1 cellular context compared by ENCODE assay signal in the genomic region with DNA sequence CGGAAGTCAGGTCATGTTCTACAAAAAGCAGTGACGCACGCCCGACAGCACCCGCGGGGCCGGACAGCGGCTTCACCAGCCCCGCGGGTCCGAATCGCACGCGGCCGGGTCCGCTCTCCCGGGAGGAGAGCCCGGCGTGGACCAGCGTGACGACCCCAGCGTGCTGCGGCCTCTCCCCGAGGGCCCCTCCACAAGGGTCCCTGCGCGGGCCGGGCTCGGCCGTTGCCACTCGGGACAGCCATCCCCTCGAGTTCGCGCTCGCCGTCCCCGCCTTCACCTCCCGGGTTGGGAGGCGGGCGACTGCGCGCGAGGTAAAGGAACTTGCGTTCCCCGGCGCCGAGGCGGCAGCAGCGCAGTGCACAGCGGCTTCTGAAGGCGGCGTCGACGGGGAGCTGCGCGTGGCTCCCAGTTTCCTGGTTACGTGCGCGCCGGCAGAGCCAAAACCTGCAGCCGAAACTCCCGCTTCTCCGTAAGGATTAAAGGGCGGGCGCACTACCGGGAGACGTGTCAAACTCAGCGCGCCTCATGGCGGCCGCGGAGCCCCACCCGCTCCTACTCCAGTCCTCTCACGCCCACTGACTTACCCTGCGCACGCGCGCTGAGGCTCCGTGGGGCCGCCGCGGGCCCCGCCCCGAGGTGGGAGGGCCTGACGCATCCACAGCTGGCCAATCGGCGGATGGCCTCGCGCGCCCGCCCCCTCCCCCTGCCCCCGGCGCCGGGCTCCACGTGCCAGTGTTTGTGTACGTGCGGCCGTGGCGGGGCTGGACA.
TF ChIP-seq lines count a peak whose summit lies in the region.

No MANE protein-coding gene starts in this region.

TF ChIP-seq in HepG2, 621 proteins besides CTCF, POLR2A, EP300 and RAD21 (continued from another document and continues in another):
- peak; percentile 96; the same call in 1 of the 2 replicates for TF ChIP-seq ZNF558 (CRISPR knock-in tag; IDR thresholded peaks at IDR 0.05; ENCODE audit: borderline replicate concordance)
- peak; percentile 67 for TF ChIP-seq FOXA3 (CRISPR knock-in tag; IDR thresholded peaks at IDR 0.05)
- no peak for TF ChIP-seq ZNF652 (CRISPR knock-in tag; IDR thresholded peaks at IDR 0.05; ENCODE audit: borderline replicate concordance, low read depth)
- peak; percentile 79 for TF ChIP-seq SP5 (CRISPR knock-in tag; IDR thresholded peaks at IDR 0.05; ENCODE audit: borderline replicate concordance, low read depth)
- TF ChIP-seq, protein P1, sequence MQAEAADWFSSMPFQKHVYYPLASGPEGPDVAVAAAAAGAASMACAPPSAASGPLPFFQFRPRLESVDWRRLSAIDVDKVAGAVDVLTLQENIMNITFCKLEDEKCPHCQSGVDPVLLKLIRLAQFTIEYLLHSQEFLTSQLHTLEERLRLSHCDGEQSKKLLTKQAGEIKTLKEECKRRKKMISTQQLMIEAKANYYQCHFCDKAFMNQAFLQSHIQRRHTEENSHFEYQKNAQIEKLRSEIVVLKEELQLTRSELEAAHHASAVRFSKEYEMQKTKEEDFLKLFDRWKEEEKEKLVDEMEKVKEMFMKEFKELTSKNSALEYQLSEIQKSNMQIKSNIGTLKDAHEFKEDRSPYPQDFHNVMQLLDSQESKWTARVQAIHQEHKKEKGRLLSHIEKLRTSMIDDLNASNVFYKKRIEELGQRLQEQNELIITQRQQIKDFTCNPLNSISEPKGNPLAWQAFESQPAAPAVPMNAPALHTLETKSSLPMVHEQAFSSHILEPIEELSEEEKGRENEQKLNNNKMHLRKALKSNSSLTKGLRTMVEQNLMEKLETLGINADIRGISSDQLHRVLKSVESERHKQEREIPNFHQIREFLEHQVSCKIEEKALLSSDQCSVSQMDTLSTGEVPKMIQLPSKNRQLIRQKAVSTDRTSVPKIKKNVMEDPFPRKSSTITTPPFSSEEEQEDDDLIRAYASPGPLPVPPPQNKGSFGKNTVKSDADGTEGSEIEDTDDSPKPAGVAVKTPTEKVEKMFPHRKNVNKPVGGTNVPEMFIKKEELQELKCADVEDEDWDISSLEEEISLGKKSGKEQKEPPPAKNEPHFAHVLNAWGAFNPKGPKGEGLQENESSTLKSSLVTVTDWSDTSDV (CRISPR knock-in tag; IDR thresholded peaks at IDR 0.05): no peak; the same call in 1 of the 2 replicates
- TF ChIP-seq SPEN (CRISPR knock-in tag; IDR thresholded peaks at IDR 0.05; ENCODE audit: low read depth): peak; percentile 61; the same call in 1 of the 2 replicates
- TF ChIP-seq TOE1 (CRISPR knock-in tag; IDR thresholded peaks at IDR 0.05): no peak
- TF ChIP-seq, protein P2, sequence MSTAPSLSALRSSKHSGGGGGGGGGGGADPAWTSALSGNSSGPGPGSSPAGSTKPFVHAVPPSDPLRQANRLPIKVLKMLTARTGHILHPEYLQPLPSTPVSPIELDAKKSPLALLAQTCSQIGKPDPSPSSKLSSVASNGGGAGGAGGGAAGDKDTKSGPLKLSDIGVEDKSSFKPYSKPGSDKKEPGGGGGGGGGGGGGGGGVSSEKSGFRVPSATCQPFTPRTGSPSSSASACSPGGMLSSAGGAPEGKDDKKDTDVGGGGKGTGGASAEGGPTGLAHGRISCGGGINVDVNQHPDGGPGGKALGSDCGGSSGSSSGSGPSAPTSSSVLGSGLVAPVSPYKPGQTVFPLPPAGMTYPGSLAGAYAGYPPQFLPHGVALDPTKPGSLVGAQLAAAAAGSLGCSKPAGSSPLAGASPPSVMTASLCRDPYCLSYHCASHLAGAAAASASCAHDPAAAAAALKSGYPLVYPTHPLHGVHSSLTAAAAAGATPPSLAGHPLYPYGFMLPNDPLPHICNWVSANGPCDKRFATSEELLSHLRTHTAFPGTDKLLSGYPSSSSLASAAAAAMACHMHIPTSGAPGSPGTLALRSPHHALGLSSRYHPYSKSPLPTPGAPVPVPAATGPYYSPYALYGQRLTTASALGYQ (CRISPR knock-in tag; IDR thresholded peaks at IDR 0.05): peak; percentile 82
- peak; percentile 98 for TF ChIP-seq ARNTL (CRISPR knock-in tag; IDR thresholded peaks at IDR 0.05)
- TF ChIP-seq, protein P3, sequence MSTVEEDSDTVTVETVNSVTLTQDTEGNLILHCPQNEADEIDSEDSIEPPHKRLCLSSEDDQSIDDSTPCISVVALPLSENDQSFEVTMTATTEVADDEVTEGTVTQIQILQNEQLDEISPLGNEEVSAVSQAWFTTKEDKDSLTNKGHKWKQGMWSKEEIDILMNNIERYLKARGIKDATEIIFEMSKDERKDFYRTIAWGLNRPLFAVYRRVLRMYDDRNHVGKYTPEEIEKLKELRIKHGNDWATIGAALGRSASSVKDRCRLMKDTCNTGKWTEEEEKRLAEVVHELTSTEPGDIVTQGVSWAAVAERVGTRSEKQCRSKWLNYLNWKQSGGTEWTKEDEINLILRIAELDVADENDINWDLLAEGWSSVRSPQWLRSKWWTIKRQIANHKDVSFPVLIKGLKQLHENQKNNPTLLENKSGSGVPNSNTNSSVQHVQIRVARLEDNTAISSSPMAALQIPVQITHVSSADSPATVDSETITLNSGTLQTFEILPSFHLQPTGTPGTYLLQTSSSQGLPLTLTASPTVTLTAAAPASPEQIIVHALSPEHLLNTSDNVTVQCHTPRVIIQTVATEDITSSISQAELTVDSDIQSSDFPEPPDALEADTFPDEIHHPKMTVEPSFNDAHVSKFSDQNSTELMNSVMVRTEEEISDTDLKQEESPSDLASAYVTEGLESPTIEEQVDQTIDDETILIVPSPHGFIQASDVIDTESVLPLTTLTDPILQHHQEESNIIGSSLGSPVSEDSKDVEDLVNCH (CRISPR knock-in tag; IDR thresholded peaks at IDR 0.05): no peak
- TF ChIP-seq SMC3 (IDR thresholded peaks at IDR 0.05; ENCODE audit: low read length): no peak
- peak; percentile 35 for TF ChIP-seq HNRNPK (IDR thresholded peaks at IDR 0.05; ENCODE audit: low read depth, low read length, poor library complexity, severe bottlenecking)
- TF ChIP-seq TBX3 (IDR thresholded peaks at IDR 0.05; ENCODE audit: borderline replicate concordance): no peak
- TF ChIP-seq ZNF577 (CRISPR knock-in tag; IDR thresholded peaks at IDR 0.05; ENCODE audit: borderline replicate concordance, low read depth): 0 out of 2 replicates have a peak, but pooled peaks have one; percentile 14
- TF ChIP-seq SMARCC2 (IDR thresholded peaks at IDR 0.05): no peak
- TF ChIP-seq MEIS2 (CRISPR knock-in tag; IDR thresholded peaks at IDR 0.05): peak; percentile 84
- no peak; the same call in 1 of the 2 replicates for TF ChIP-seq ZNF598 (CRISPR knock-in tag; IDR thresholded peaks at IDR 0.05; ENCODE audit: borderline replicate concordance)
- TF ChIP-seq ZFP41 (CRISPR knock-in tag; IDR thresholded peaks at IDR 0.05; ENCODE audit: borderline replicate concordance): peak; percentile 94
- TF ChIP-seq STAG1 (CRISPR knock-in tag; IDR thresholded peaks at IDR 0.05): peak; percentile 27
- TF ChIP-seq, protein P4, sequence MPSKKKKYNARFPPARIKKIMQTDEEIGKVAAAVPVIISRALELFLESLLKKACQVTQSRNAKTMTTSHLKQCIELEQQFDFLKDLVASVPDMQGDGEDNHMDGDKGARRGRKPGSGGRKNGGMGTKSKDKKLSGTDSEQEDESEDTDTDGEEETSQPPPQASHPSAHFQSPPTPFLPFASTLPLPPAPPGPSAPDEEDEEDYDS (CRISPR knock-in tag; IDR thresholded peaks at IDR 0.05): no peak; the same call in 1 of the 2 replicates
- TF ChIP-seq, protein P5, sequence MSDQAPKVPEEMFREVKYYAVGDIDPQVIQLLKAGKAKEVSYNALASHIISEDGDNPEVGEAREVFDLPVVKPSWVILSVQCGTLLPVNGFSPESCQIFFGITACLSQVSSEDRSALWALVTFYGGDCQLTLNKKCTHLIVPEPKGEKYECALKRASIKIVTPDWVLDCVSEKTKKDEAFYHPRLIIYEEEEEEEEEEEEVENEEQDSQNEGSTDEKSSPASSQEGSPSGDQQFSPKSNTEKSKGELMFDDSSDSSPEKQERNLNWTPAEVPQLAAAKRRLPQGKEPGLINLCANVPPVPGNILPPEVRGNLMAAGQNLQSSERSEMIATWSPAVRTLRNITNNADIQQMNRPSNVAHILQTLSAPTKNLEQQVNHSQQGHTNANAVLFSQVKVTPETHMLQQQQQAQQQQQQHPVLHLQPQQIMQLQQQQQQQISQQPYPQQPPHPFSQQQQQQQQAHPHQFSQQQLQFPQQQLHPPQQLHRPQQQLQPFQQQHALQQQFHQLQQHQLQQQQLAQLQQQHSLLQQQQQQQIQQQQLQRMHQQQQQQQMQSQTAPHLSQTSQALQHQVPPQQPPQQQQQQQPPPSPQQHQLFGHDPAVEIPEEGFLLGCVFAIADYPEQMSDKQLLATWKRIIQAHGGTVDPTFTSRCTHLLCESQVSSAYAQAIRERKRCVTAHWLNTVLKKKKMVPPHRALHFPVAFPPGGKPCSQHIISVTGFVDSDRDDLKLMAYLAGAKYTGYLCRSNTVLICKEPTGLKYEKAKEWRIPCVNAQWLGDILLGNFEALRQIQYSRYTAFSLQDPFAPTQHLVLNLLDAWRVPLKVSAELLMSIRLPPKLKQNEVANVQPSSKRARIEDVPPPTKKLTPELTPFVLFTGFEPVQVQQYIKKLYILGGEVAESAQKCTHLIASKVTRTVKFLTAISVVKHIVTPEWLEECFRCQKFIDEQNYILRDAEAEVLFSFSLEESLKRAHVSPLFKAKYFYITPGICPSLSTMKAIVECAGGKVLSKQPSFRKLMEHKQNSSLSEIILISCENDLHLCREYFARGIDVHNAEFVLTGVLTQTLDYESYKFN (CRISPR knock-in tag; conservative IDR thresholded peaks at IDR 0.05): peak; percentile 65
- TF ChIP-seq SALL1 (CRISPR knock-in tag; IDR thresholded peaks at IDR 0.05): peak; percentile 95
- no peak for TF ChIP-seq MBNL3 (CRISPR knock-in tag; conservative IDR thresholded peaks at IDR 0.05)
- no peak; the same call in 1 of the 2 replicates for TF ChIP-seq JDP2 (CRISPR knock-in tag; IDR thresholded peaks at IDR 0.05; ENCODE audit: borderline replicate concordance)
- TF ChIP-seq DPF2 (CRISPR knock-in tag; IDR thresholded peaks at IDR 0.05; ENCODE audit: borderline replicate concordance, low read depth): no peak
- 0 out of 2 replicates have a peak, but pooled peaks have one; percentile 24 for TF ChIP-seq RFX5 (IDR thresholded peaks at IDR 0.05; ENCODE audit: low read depth, low read length)
- no peak for TF ChIP-seq HCFC1 (IDR thresholded peaks at IDR 0.05; ENCODE audit: low read depth, low read length)
- peak; percentile 67 for TF ChIP-seq PHF8 (CRISPR knock-in tag; IDR thresholded peaks at IDR 0.05)
- TF ChIP-seq ZNF296 (CRISPR knock-in tag; conservative IDR thresholded peaks at IDR 0.05): peak; percentile 91; the same call in 1 of the 2 replicates
- peak; percentile 91 for TF ChIP-seq GABPB1 (CRISPR knock-in tag; IDR thresholded peaks at IDR 0.05)
- peak; percentile 90 for TF ChIP-seq ZNF501 (CRISPR knock-in tag; IDR thresholded peaks at IDR 0.05)
- TF ChIP-seq, protein P6, sequence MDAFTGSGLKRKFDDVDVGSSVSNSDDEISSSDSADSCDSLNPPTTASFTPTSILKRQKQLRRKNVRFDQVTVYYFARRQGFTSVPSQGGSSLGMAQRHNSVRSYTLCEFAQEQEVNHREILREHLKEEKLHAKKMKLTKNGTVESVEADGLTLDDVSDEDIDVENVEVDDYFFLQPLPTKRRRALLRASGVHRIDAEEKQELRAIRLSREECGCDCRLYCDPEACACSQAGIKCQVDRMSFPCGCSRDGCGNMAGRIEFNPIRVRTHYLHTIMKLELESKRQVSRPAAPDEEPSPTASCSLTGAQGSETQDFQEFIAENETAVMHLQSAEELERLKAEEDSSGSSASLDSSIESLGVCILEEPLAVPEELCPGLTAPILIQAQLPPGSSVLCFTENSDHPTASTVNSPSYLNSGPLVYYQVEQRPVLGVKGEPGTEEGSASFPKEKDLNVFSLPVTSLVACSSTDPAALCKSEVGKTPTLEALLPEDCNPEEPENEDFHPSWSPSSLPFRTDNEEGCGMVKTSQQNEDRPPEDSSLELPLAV (CRISPR knock-in tag; conservative IDR thresholded peaks at IDR 0.05; ENCODE audit: low read depth): no peak
- TF ChIP-seq ZNF850 (CRISPR knock-in tag; conservative IDR thresholded peaks at IDR 0.05): no peak
- TF ChIP-seq CREM (IDR thresholded peaks at IDR 0.05): peak; percentile 1; the same call in 1 of the 2 replicates
- TF ChIP-seq CREM (CRISPR knock-in tag; IDR thresholded peaks at IDR 0.05): no peak
- TF ChIP-seq ZNF101 (CRISPR knock-in tag; IDR thresholded peaks at IDR 0.05; ENCODE audit: borderline replicate concordance, low read depth): no peak; the same call in 1 of the 2 replicates
